10 cellular contexts compared by ENCODE assay signal in genomic region chr1:185735667-185736105, GRCh38.
DNase-seq lines count a peak whose midpoint lies in the region; ATAC-seq and TF ChIP-seq lines count a peak whose summit lies in the region.
"Had no signal": no experiment of that assay in that cellular context is flagged by ENCODE, and none has a peak within 500 bp of the region (broad histone marks: within the 10 kb centered on the region; RNA-seq: fewer than 3 reads in every experiment).

No MANE protein-coding gene starts in this region.

- ATAC-seq in HG02798 (IDR thresholded peaks at IDR 0.05; ENCODE audit: poor library complexity, unreplicated experiment) = peak; percentile 34

- H3K4me3 Mint-ChIP-seq in nephron = peak overlapping the region; percentile 77 to 85 (median 82)

- H3K4me3 ChIP-seq in AG04449 (ENCODE audit: low read depth, low read length) (peak overlapping the region; percentile 61), choroid plexus epithelial cell (ENCODE audit: low read depth, low read length) (peak overlapping the region; percentile 50)

- POLR2A ChIA-PET in AG04449 (lab: Yijun Ruan, JAX) = no interaction called here

- H3K36me3 Mint-ChIP-seq in nephron (ENCODE audit: low read depth) = peaks cover 22% of the 10 kb centered on the region

- H3K9me3 Mint-ChIP-seq in nephron = peaks cover 4% of the 10 kb centered on the region

- no peaks in the 10 kb centered on the region for H3K27me3 Mint-ChIP-seq in nephron (ENCODE audit: low read depth)

- TF ChIP-seq CTCF in AG04449 (IDR thresholded peaks at IDR 0.05; ENCODE audit: insufficient read depth, low read length, missing control alignments) (no peak), choroid plexus epithelial cell (conservative IDR thresholded peaks at IDR 0.05; ENCODE audit: low read depth, low read length) (no peak), nephron (IDR thresholded peaks at IDR 0.05; ENCODE audit: unreplicated experiment in 3 of 3) (no peak)

- peak overlapping the region; percentile 67 to 79 (median 76) for H3K27ac Mint-ChIP-seq in nephron
- H3K27ac Mint-ChIP-seq: activated B cell treated with CpG ODN at 0.5 μM for 24 hours had no signal

- DNase-seq in AG04449 (ENCODE audit: low read depth, low spot score) = no peak
- DNase-seq in choroid plexus epithelial cell (ENCODE audit: low read depth) = no peak
- DNase-seq in activated effector memory CD4-positive, alpha-beta T cell treated with anti-CD3 and anti-CD28 coated beads, Interleukin-2, amount 50 U/mL, for 16 hours = no peak
- no peak for DNase-seq in NCI-H1092 treated with DMSO at 0.1 percent for 48 hours (lab: John Stamatoyannopoulos, UW)
- DNase-seq in NAMALWA (ENCODE audit: low spot score) = no peak
- DNase-seq in NCI-H446 treated with DMSO at 0.1 percent for 48 hours (lab: John Stamatoyannopoulos, UW) = no peak
- DNase-seq: activated B cell treated with CpG ODN at 0.5 μM for 24 hours, C1 segment of cervical spinal cord had no signal

- peaks cover 25% of the 10 kb centered on the region for H3K4me1 Mint-ChIP-seq in nephron

- CTCF ChIA-PET in AG04449 (lab: Yijun Ruan, JAX) = interaction anchor here (1.7 to 4.2 kb wide), 3 partner anchors 13 to 477 kb away, joined by 5 to 33 read pairs (median 7); no protein-coding TSS in a partner anchor
